In the genomic region with DNA sequence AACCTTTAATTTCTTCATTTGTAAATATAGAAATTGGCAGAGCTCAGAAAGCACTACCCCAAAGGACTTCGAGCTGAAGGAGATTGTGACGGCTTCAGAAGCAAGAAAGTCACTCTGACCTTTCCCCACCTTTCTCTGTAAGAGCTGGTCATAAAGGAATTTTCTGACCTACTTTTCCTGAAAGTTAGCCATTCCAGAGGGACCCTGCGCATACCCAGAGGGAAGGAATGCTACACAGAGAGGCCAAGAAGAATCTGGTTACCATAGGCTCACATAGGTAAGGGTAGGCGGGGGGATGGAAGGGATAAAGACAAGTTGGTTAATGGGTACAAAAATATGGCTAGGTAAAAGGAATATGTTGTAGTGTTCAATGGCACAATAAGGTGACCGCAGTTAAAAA, we compare ENCODE assay signal across 9 cellular contexts.
"Had no signal": no experiment of that assay in that cellular context is flagged by ENCODE, and none has a peak within 500 bp of the region (broad histone marks: within the 10 kb centered on the region; RNA-seq: fewer than 3 reads in every experiment).

No MANE protein-coding gene starts in this region.

- H3K27ac Mint-ChIP-seq: HFFc6, IgD-negative memory B cell had no signal

- ATAC-seq: HCT116, HepG2 had no signal

- H3K4me1 Mint-ChIP-seq: IgD-negative memory B cell had no signal

- H3K27me3 Mint-ChIP-seq: IgD-negative memory B cell had no signal

- H3K4me1 ChIP-seq: HAP-1 had no signal

- FAIRE-seq: HepG2 had no signal

- H3K4me3 Mint-ChIP-seq: HFFc6 had no signal

- H3K27ac ChIP-seq: HL-60 had no signal

- H3K9me3 ChIP-seq: HAP-1 had no signal

- H3K4me3 ChIP-seq: HAP-1 had no signal

- H3K36me3 Mint-ChIP-seq: IgD-negative memory B cell had no signal

- DNase-seq: GOT3, H7, HFFc6, KBM-7 had no signal

- H3K36me3 ChIP-seq: HAP-1 had no signal
